Comparison of ENCODE assay signal across 8 cellular contexts in the genomic region with DNA sequence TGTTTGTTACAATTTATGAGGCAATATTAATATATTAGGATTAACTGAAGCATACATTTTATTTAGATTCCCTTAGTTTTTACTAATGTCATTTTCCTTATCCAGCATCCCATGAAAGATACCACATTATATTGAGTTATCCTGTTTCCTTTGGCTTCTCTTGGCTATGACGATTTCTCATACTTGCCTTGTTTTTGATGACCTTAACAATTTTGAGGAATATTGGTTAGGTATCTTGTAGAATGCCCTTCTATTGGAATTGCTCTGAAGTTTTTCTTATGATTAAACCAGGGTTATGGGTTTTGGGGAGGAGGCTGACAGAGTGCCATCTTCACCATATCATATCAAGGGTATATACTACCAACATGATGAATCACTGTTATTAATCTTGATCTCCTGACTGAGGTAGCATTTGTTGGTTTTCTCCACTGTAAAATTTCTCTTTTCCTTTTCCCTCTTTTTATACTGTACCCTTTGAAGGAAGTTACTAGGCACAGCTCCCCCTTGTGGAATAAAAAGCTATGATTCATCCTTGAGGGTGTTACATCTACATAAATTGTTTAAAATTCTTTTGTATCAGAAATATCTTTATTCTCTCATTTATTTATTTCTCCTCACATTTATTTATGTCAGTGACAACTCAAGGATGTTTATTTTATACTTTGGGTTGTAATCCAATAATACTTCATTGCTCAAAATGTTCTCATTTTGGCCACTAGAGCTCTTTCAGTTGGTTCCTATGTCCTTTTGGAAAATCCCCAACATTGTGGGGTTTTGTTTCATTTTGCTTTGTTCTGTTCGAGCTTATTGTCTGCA.
DNase-seq lines count a peak whose midpoint lies in the region; ATAC-seq and TF ChIP-seq lines count a peak whose summit lies in the region.

No MANE protein-coding gene starts in this region.

- no peaks in the 10 kb centered on the region for H3K27me3 Mint-ChIP-seq in MCF 10A (ENCODE audit: insufficient read depth, unreplicated experiment)
- H3K27me3 Mint-ChIP-seq in naive thymus-derived CD4-positive, alpha-beta T cell = peaks cover 0 to 17% (median 11%) of the 10 kb centered on the region in 5 donors

- H3K36me3 Mint-ChIP-seq in MCF 10A (ENCODE audit: insufficient read depth, unreplicated experiment) = no peaks in the 10 kb centered on the region
- H3K36me3 Mint-ChIP-seq in naive thymus-derived CD4-positive, alpha-beta T cell = no peaks in the 10 kb centered on the region

- H3K27ac ChIP-seq in left ventricle myocardium inferior (replicated peaks) (no peak overlapping the region), right cardiac atrium (ENCODE audit: low read length) (no peak overlapping the region)
- H3K27ac ChIP-seq in naive thymus-derived CD4-positive, alpha-beta T cell (ENCODE audit: low read depth, low read length) = no peak overlapping the region

- H3K27ac Mint-ChIP-seq in MCF 10A (ENCODE audit: low read depth, unreplicated experiment) = no peak overlapping the region
- H3K27ac Mint-ChIP-seq in naive thymus-derived CD4-positive, alpha-beta T cell = no peak overlapping the region

- no peaks in the 10 kb centered on the region for H3K27me3 ChIP-seq in left ventricle myocardium inferior (ENCODE audit: low read depth)
- H3K27me3 ChIP-seq in right cardiac atrium (ENCODE audit: control insufficient read depth, insufficient read depth) = no peaks in the 10 kb centered on the region
- H3K27me3 ChIP-seq in naive thymus-derived CD4-positive, alpha-beta T cell (ENCODE audit: control insufficient read depth in 2 of 2, insufficient read depth in 2 of 2, low read length in 2 of 2) = no peaks in the 10 kb centered on the region

- POLR2A ChIA-PET in MCF 10A (lab: Yijun Ruan, JAX) = interaction anchor here (0.6 kb wide), 1 partner anchor 270 kb away, joined by 3 read pairs; no protein-coding TSS in a partner anchor
- POLR2A ChIA-PET in naive thymus-derived CD4-positive, alpha-beta T cell (lab: Charles Lee) = interaction anchor here (0.6 kb wide), 1 partner anchor 1274 kb away, joined by 3 read pairs; no protein-coding TSS in a partner anchor

- WGBS in right cardiac atrium = 67% methylated on average over 2 of the region's 2 CpGs

- DNase-seq in left ventricle myocardium inferior = no peak
- DNase-seq in right cardiac atrium = no peak
- DNase-seq in KBM-7 = peak; percentile 43
- peak; percentile 51 for DNase-seq in MCF 10A (ENCODE audit: unreplicated experiment)
- DNase-seq in naive thymus-derived CD4-positive, alpha-beta T cell = peak in 6 of 9 donors; percentile 4 to 25 (median 20)
- DNase-seq in activated T-cell treated with anti-CD3 and anti-CD28 coated beads, Interleukin-2, amount 50 U/mL, for 1 hour = no peak
- no peak for DNase-seq in NCI-H187 treated with DMSO at 0.1 percent for 48 hours (lab: John Stamatoyannopoulos, UW)
- DNase-seq in activated CD4-positive, CD25-positive, alpha-beta regulatory T cell treated with anti-CD3 and anti-CD28 coated beads, Interleukin-2, amount 50 U/mL, for 72 hours = no peak

- H3K4me3 Mint-ChIP-seq in MCF 10A (ENCODE audit: unreplicated experiment) = no peak overlapping the region
- no peak overlapping the region for H3K4me3 Mint-ChIP-seq in naive thymus-derived CD4-positive, alpha-beta T cell

- intact Hi-C loops in left ventricle myocardium inferior (cut with micrococcal nuclease) = no loop called here
- intact Hi-C loops in right cardiac atrium (cut with DNase I) = no loop called here
- intact Hi-C loops in MCF 10A (cut with micrococcal nuclease) = no loop called here
- intact Hi-C loops in naive thymus-derived CD4-positive, alpha-beta T cell (cut with micrococcal nuclease) = loop anchor here (1.0 kb wide), 3 partner anchors 390 to 432 kb away; no protein-coding TSS in a partner anchor

- H3K4me1 Mint-ChIP-seq in MCF 10A (ENCODE audit: insufficient read depth, unreplicated experiment) = no peaks in the 10 kb centered on the region
- H3K4me1 Mint-ChIP-seq in naive thymus-derived CD4-positive, alpha-beta T cell = no peaks in the 10 kb centered on the region

- H3K4me3 ChIP-seq in left ventricle myocardium inferior (no peak overlapping the region), right cardiac atrium (ENCODE audit: low read length) (no peak overlapping the region)
- H3K4me3 ChIP-seq in naive thymus-derived CD4-positive, alpha-beta T cell (ENCODE audit: low read length) = no peak overlapping the region

- TF ChIP-seq CTCF in left ventricle myocardium inferior (IDR thresholded peaks at IDR 0.05; ENCODE audit: borderline replicate concordance) (peak; percentile 68), MCF 10A (IDR thresholded peaks at IDR 0.05; ENCODE audit: unreplicated experiment) (peak; percentile 25)

- H3K36me3 ChIP-seq in left ventricle myocardium inferior = no peaks in the 10 kb centered on the region
- no peaks in the 10 kb centered on the region for H3K36me3 ChIP-seq in naive thymus-derived CD4-positive, alpha-beta T cell (ENCODE audit: control insufficient read depth in 2 of 3, insufficient read depth in 3 of 3, low read length in 3 of 3)

- CTCF ChIA-PET in MCF 10A (lab: Yijun Ruan, JAX) = interaction anchor here (0.7 to 2.0 kb wide), 6 partner anchors 12 to 432 kb away, joined by 3 to 10 read pairs (median 3); no protein-coding TSS in a partner anchor
- CTCF ChIA-PET in naive thymus-derived CD4-positive, alpha-beta T cell (lab: Charles Lee) = interaction anchor here (0.7 to 1.3 kb wide), 5 partner anchors 9 to 431 kb away, joined by 3 to 5 read pairs (median 4); no protein-coding TSS in a partner anchor

- no peak for ATAC-seq in right cardiac atrium
- ATAC-seq in naive thymus-derived CD4-positive, alpha-beta T cell = peak; percentile 37

- no peaks in the 10 kb centered on the region for H3K9me3 Mint-ChIP-seq in MCF 10A (ENCODE audit: unreplicated experiment)
- H3K9me3 Mint-ChIP-seq in naive thymus-derived CD4-positive, alpha-beta T cell = no peaks in the 10 kb centered on the region

- H3K9me3 ChIP-seq in left ventricle myocardium inferior (replicated peaks) (no peaks in the 10 kb centered on the region), right cardiac atrium (ENCODE audit: control insufficient read depth, low read length) (no peaks in the 10 kb centered on the region)
- H3K9me3 ChIP-seq in naive thymus-derived CD4-positive, alpha-beta T cell (ENCODE audit: control insufficient read depth in 2 of 3, low read length in 3 of 3) = no peaks in the 10 kb centered on the region

- H3K4me1 ChIP-seq in left ventricle myocardium inferior = no peaks in the 10 kb centered on the region
- no peaks in the 10 kb centered on the region for H3K4me1 ChIP-seq in right cardiac atrium (ENCODE audit: control insufficient read depth, insufficient read depth, low read length)
- no peaks in the 10 kb centered on the region for H3K4me1 ChIP-seq in naive thymus-derived CD4-positive, alpha-beta T cell (ENCODE audit: control insufficient read depth in 2 of 2, insufficient read depth in 2 of 2, low read length in 2 of 2)

- BruUV-seq in MCF 10A (replicated peaks; lab: Mats Ljungman, UMichigan) = no TSS peak

- in situ Hi-C loops in KBM-7 (cut with MboI; ENCODE audit: low pct_unique_long_range_greater_than_20kb, low sequenced_read_pairs) = no loop called here

Comparison
In these comparisons a context has a peak if more than half of its experiments do, and no peak if none do; other contexts are left out.
1. DNase-seq: peak in KBM-7 (single experiment), MCF 10A (single experiment) and naive thymus-derived CD4-positive, alpha-beta T cell (6 of 9); none in left ventricle myocardium inferior (single experiment), right cardiac atrium (0 of 3), activated T-cell treated with anti-CD3 and anti-CD28 coated beads, Interleukin-2, amount 50 U/mL, for 1 hour (single experiment), NCI-H187 treated with DMSO at 0.1 percent for 48 hours (single experiment) and activated CD4-positive, CD25-positive, alpha-beta regulatory T cell treated with anti-CD3 and anti-CD28 coated beads, Interleukin-2, amount 50 U/mL, for 72 hours (single experiment).
2. intact Hi-C loops: an anchor here in naive thymus-derived CD4-positive, alpha-beta T cell (1.0 kb wide); none called in left ventricle myocardium inferior, right cardiac atrium and MCF 10A.